17 cellular contexts compared by ENCODE assay signal in genomic region chr17:17314501-17315071, GRCh38. TPM values are rescaled to one million over a fixed set of nuclear protein-coding genes. Genes with fewer than 3 reads are reported as not detected.
DNase-seq lines count a peak whose midpoint lies in the region; ATAC-seq and TF ChIP-seq lines count a peak whose summit lies in the region.
"Had no signal": no experiment of that assay in that cellular context is flagged by ENCODE, and none has a peak within 500 bp of the region (broad histone marks: within the 10 kb centered on the region; RNA-seq: fewer than 3 reads in every experiment).

No MANE protein-coding gene starts in this region.

- in situ Hi-C loops in IMR-90 (cut with MboI; ENCODE audit: low sequenced_read_pairs): no loop called here

- H3K4me3 ChIP-seq in IMR-90 (ENCODE audit: insufficient read depth, low read depth, low read length) (no peak overlapping the region), lower lobe of right lung (no peak overlapping the region), spleen (no peak overlapping the region)
- H3K4me3 ChIP-seq: PC-9 had no signal

- H3K4me1 ChIP-seq in IMR-90 (ENCODE audit: control insufficient read depth, insufficient read depth, low read length) (no peaks in the 10 kb centered on the region), lower lobe of right lung (no peaks in the 10 kb centered on the region), spleen (peaks cover 0 to 8% (median 0%) of the 10 kb centered on the region in 6 donors)
- H3K4me1 ChIP-seq: BE2C had no signal

- no peak overlapping the region for H4K91ac ChIP-seq in IMR-90 (ENCODE audit: insufficient read depth, low read depth, low read length)

- H2BK5ac ChIP-seq in IMR-90 (ENCODE audit: low read depth, low read length, poor library complexity, severe bottlenecking): no peak overlapping the region

- CTCF ChIA-PET in IMR-90 (lab: Yijun Ruan, JAX): interaction anchor here (0.6 kb wide), 1 partner anchor 12 kb away, joined by 4 read pairs; no protein-coding TSS in a partner anchor

- no peak overlapping the region for H2AK5ac ChIP-seq in IMR-90 (ENCODE audit: low read depth, low read length)

- DNase-seq in IMR-90: no peak
- DNase-seq in dermis blood vessel endothelial cell: peak; percentile 41
- peak; percentile 5 for DNase-seq in lower lobe of right lung
- DNase-seq in spleen: peak; percentile 32
- DNase-seq in NCI-H1930 (lab: John Stamatoyannopoulos, UW): no peak
- DNase-seq in AG08396 (ENCODE audit: low spot score): no peak
- DNase-seq: ACHN; BE2C; CD8-positive, alpha-beta T cell; DND-41; HFFc6; KG1; NCI-H1092; NCI-H1694; PC-9 had no signal

- no peak overlapping the region for H3K4me2 ChIP-seq in IMR-90 (ENCODE audit: low read depth, low read length)
- H3K4me2 ChIP-seq: PC-9 had no signal

- no peak overlapping the region for H3K9ac ChIP-seq in IMR-90 (ENCODE audit: low read depth, low read length)

- no peak overlapping the region for H2BK120ac ChIP-seq in IMR-90 (ENCODE audit: low read depth, low read length)

- intact Hi-C loops in IMR-90 (cut with micrococcal nuclease): no loop called here
- intact Hi-C loops in lower lobe of right lung (cut with DNase I): no loop called here
- intact Hi-C loops in spleen (cut with DNase I; ENCODE audit: low total_unique reads): loop anchor here (5.0 kb wide), 1 partner anchor 312 kb away; no protein-coding TSS in a partner anchor

- H3K27ac ChIP-seq in IMR-90 (ENCODE audit: insufficient read depth, low read length): no peak overlapping the region
- H3K27ac ChIP-seq in lower lobe of right lung: no peak overlapping the region
- no peak overlapping the region for H3K27ac ChIP-seq in spleen
- H3K27ac ChIP-seq: HL-60, PC-9 had no signal

- no TSS peak for BruUV-seq in IMR-90 (replicated peaks; lab: Mats Ljungman, UMichigan)

- no peak overlapping the region for H2BK15ac ChIP-seq in IMR-90 (ENCODE audit: low read depth, low read length)

- dilution Hi-C loops in IMR-90 (cut with HindIII; ENCODE audit: low sequenced_read_pairs, unreplicated experiment): no loop called here

- no peak overlapping the region for H2AK9ac ChIP-seq in IMR-90 (replicated peaks; ENCODE audit: low read depth, low read length, poor library complexity)

- no peaks in the 10 kb centered on the region for H3K9me1 ChIP-seq in IMR-90 (ENCODE audit: insufficient read depth, low read length)

- H3K27me3 ChIP-seq in IMR-90 (ENCODE audit: control insufficient read depth, insufficient read depth, low read length) (no peaks in the 10 kb centered on the region), lower lobe of right lung (ENCODE audit: low read depth) (no peaks in the 10 kb centered on the region), spleen (replicated peaks in 1 of 7) (no peaks in the 10 kb centered on the region)
- H3K27me3 ChIP-seq: BE2C had no signal

- H3K14ac ChIP-seq in IMR-90 (replicated peaks; ENCODE audit: low read depth, low read length): no peak overlapping the region

- peak overlapping the region; percentile 58 for H2AFZ ChIP-seq in IMR-90 (replicated peaks; ENCODE audit: low read length, poor library complexity)
- H2AFZ ChIP-seq: PC-9 had no signal

- H3K9me3 ChIP-seq in IMR-90 (ENCODE audit: control insufficient read depth, insufficient read depth, low read length) (no peaks in the 10 kb centered on the region), lower lobe of right lung (no peaks in the 10 kb centered on the region), spleen (no peaks in the 10 kb centered on the region)
- H3K9me3 ChIP-seq: BE2C had no signal

- TF ChIP-seq POLR2A in IMR-90 (IDR thresholded peaks at IDR 0.05; ENCODE audit: low read depth, low read length): no peak
- no peak for TF ChIP-seq POLR2A in spleen (IDR thresholded peaks at IDR 0.05)

- H4K8ac ChIP-seq in IMR-90 (ENCODE audit: low read depth in 2 of 2, low read length in 2 of 2): no peak overlapping the region

- TF ChIP-seq RAD21 in IMR-90 (IDR thresholded peaks at IDR 0.05; ENCODE audit: low read length): no peak

- H4K20me1 ChIP-seq in IMR-90 (ENCODE audit: insufficient read depth, low read length): no peaks in the 10 kb centered on the region

- no peak overlapping the region for H3K23ac ChIP-seq in IMR-90 (ENCODE audit: low read depth, low read length)

- H4K5ac ChIP-seq in IMR-90 (ENCODE audit: low read depth, low read length): no peak overlapping the region

- WGBS in IMR-90 (ENCODE audit: extremely low coverage in 2 of 2, insufficient read length in 1 of 2), 2 experiments: 89% methylated on average over 2 of the region's 5 CpGs; no CpG with 5 or more reads in 1 of the 2 experiments
- WGBS in spleen, 5 donors: 64 to 80% (median 71%) methylated on average over 5 of the region's 5 CpGs

- H3K18ac ChIP-seq in IMR-90 (ENCODE audit: low read depth, low read length): no peak overlapping the region

- ATAC-seq in IMR-90 (ENCODE audit: low read depth) (no peak), lower lobe of right lung (no peak), GM21737 (IDR thresholded peaks at IDR 0.05; ENCODE audit: unreplicated experiment) (no peak)

- no peak for TF ChIP-seq CTCF in IMR-90 (conservative IDR thresholded peaks at IDR 0.05; ENCODE audit: low read depth, low read length)
- TF ChIP-seq CTCF in lower lobe of right lung (IDR thresholded peaks at IDR 0.05): no peak
- TF ChIP-seq CTCF in spleen (IDR thresholded peaks at IDR 0.05 in 8 of 11, conservative IDR thresholded peaks at IDR 0.05 in 3 of 11): no peak

- no peak overlapping the region for H2BK20ac ChIP-seq in IMR-90 (ENCODE audit: low read depth, low read length)

- H3K79me1 ChIP-seq in IMR-90 (ENCODE audit: low read depth in 1 of 2, low read length in 2 of 2): no peaks in the 10 kb centered on the region

- no peak overlapping the region for H3K4ac ChIP-seq in IMR-90 (ENCODE audit: low read depth, low read length)

- no peaks in the 10 kb centered on the region for H3K36me3 ChIP-seq in IMR-90 (ENCODE audit: control insufficient read depth, insufficient read depth, low read length)
- no peaks in the 10 kb centered on the region for H3K36me3 ChIP-seq in lower lobe of right lung
- no peaks in the 10 kb centered on the region for H3K36me3 ChIP-seq in spleen
- H3K36me3 ChIP-seq: BE2C had no signal

- POLR2A ChIA-PET in IMR-90 (lab: Charles Lee; ENCODE audit: unreplicated experiment): no interaction called here

- no peak overlapping the region for H3K56ac ChIP-seq in IMR-90 (ENCODE audit: extremely low read depth, insufficient read depth, low read length)

TF ChIP-seq in IMR-90, 13 proteins besides CTCF, POLR2A, EP300 and RAD21:
- TF ChIP-seq RFX5 (IDR thresholded peaks at IDR 0.05; ENCODE audit: low read depth, low read length): no peak
- no peak for TF ChIP-seq MXI1 (IDR thresholded peaks at IDR 0.05; ENCODE audit: borderline replicate concordance, low read depth, low read length)
- TF ChIP-seq CHD1 (IDR thresholded peaks at IDR 0.05; ENCODE audit: low read depth, low read length): no peak
- no peak for TF ChIP-seq USF2 (IDR thresholded peaks at IDR 0.05; ENCODE audit: low read depth, low read length)
- TF ChIP-seq SMC3 (IDR thresholded peaks at IDR 0.05; ENCODE audit: low read depth, low read length): no peak
- TF ChIP-seq MAFK (IDR thresholded peaks at IDR 0.05; ENCODE audit: low read depth, low read length): no peak
- no peak for TF ChIP-seq ELK1 (IDR thresholded peaks at IDR 0.05; ENCODE audit: borderline replicate concordance, low read depth, low read length)
- TF ChIP-seq CEBPB (IDR thresholded peaks at IDR 0.05; ENCODE audit: low read depth, low read length): no peak
- no peak for TF ChIP-seq FOS (IDR thresholded peaks at IDR 0.05; ENCODE audit: low read depth, low read length)

RNA-seq across cellular contexts. Expression of gene NT5M, which starts 11.4 kb away (rescaled TPM):
- total RNA-seq in IMR-90 (2012; rRNA removed) (0.18 and 0.28 TPM in 2 replicates), dermis blood vessel endothelial cell (1.9 and 3.1 TPM in 2 replicates), lower lobe of right lung (1.1 TPM), spleen (1 to 10 TPM; 1.9 to 3.6 (median 2.8) TPM)
- polyA plus RNA-seq in IMR-90 (2012; rRNA removed) (0.32 and 0.55 TPM in 2 replicates), spleen (1 to 10 TPM; 1.2 to 2.6 (median 2.1) TPM)
- 0.11 and 0.51 TPM in 2 replicates for polyA plus RNA-seq in IMR-90 (2012; cell fraction: cytosol; rRNA removed)
- polyA plus RNA-seq in IMR-90 (2012; cell fraction: nucleus; rRNA removed; ENCODE audit: low replicate concordance): 0.45 and 1.1 TPM in 2 replicates

RNA-seq across cellular contexts. Expression of gene COPS3, which starts 33.5 kb away (rescaled TPM):
- total RNA-seq in IMR-90 (2012; rRNA removed): 130 and 144 TPM in 2 replicates
- polyA plus RNA-seq in IMR-90 (2012; rRNA removed): 59.8 and 71.4 TPM in 2 replicates
- polyA plus RNA-seq in IMR-90 (2012; cell fraction: cytosol; rRNA removed): 26.7 and 30.2 TPM in 2 replicates
- polyA plus RNA-seq in IMR-90 (2012; cell fraction: nucleus; rRNA removed; ENCODE audit: low replicate concordance): 19.0 and 48.2 TPM in 2 replicates
- 88.2 and 129 TPM in 2 replicates for total RNA-seq in dermis blood vessel endothelial cell
- 50.1 TPM for total RNA-seq in lower lobe of right lung
- 10 to 100 TPM; 36.5 to 58.9 (median 47.5) TPM for total RNA-seq in spleen
- polyA plus RNA-seq in spleen: 10 to 100 TPM; 29.9 to 39.1 (median 39.1) TPM

Comparison
In these comparisons a context has a peak if more than half of its experiments do, and no peak if none do; other contexts are left out.
1. DNase-seq: peak in dermis blood vessel endothelial cell (single experiment), lower lobe of right lung (single experiment) and spleen (single experiment); none in IMR-90 (single experiment), NCI-H1930 (0 of 2) and AG08396 (single experiment).